ENCODE assay signal across 1 cellular context in genomic region chr9:133048595-133048994, GRCh38.
A peak's percentile ranks its signal among the peaks of the same experiment; 100 is the strongest.
TF ChIP-seq lines count a peak whose summit lies in the region.

No MANE protein-coding gene starts in this region.

TF ChIP-seq in K562, 482 proteins besides CTCF, POLR2A, EP300 and RAD21:
- TF ChIP-seq TOE1 (IDR thresholded peaks at IDR 0.05; ENCODE audit: borderline replicate concordance): no peak
- TF ChIP-seq TOE1 (CRISPR knock-in tag; IDR thresholded peaks at IDR 0.05; ENCODE audit: borderline replicate concordance, low read depth): no peak
- no peak for TF ChIP-seq GTF2B (IDR thresholded peaks at IDR 0.05; ENCODE audit: extremely low read depth, insufficient read length)
- no peak for TF ChIP-seq TSC22D4 (tag; IDR thresholded peaks at IDR 0.05)
- TF ChIP-seq TARDBP (IDR thresholded peaks at IDR 0.05): no peak
- no peak for TF ChIP-seq PHF20 (IDR thresholded peaks at IDR 0.05; ENCODE audit: partially characterized antibody)
- TF ChIP-seq, protein P1, sequence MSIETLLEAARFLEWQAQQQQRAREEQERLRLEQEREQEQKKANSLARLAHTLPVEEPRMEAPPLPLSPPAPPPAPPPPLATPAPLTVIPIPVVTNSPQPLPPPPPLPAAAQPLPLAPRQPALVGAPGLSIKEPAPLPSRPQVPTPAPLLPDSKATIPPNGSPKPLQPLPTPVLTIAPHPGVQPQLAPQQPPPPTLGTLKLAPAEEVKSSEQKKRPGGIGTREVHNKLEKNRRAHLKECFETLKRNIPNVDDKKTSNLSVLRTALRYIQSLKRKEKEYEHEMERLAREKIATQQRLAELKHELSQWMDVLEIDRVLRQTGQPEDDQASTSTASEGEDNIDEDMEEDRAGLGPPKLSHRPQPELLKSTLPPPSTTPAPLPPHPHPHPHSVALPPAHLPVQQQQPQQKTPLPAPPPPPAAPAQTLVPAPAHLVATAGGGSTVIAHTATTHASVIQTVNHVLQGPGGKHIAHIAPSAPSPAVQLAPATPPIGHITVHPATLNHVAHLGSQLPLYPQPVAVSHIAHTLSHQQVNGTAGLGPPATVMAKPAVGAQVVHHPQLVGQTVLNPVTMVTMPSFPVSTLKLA (conservative IDR thresholded peaks at IDR 0.05): no peak
- peak; percentile 57 for TF ChIP-seq TCF3 (CRISPR knock-in tag; IDR thresholded peaks at IDR 0.05)
- TF ChIP-seq GTF3C2 (IDR thresholded peaks at IDR 0.05; ENCODE audit: borderline replicate concordance, extremely low read depth, insufficient read length): no peak
- TF ChIP-seq SREBF2 (CRISPR knock-in tag; IDR thresholded peaks at IDR 0.05): no peak
- TF ChIP-seq VEZF1 (CRISPR knock-in tag; IDR thresholded peaks at IDR 0.05): peak; percentile 65
- no peak for TF ChIP-seq ZFP1 (CRISPR knock-in tag; IDR thresholded peaks at IDR 0.05)
- TF ChIP-seq RAD51 (IDR thresholded peaks at IDR 0.05; ENCODE audit: borderline replicate concordance, low read depth): no peak
- TF ChIP-seq, protein P2, sequence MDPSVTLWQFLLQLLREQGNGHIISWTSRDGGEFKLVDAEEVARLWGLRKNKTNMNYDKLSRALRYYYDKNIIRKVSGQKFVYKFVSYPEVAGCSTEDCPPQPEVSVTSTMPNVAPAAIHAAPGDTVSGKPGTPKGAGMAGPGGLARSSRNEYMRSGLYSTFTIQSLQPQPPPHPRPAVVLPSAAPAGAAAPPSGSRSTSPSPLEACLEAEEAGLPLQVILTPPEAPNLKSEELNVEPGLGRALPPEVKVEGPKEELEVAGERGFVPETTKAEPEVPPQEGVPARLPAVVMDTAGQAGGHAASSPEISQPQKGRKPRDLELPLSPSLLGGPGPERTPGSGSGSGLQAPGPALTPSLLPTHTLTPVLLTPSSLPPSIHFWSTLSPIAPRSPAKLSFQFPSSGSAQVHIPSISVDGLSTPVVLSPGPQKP (CRISPR knock-in tag; IDR thresholded peaks at IDR 0.05): no peak
- TF ChIP-seq TFAM (CRISPR knock-in tag; conservative IDR thresholded peaks at IDR 0.05): no peak
- TF ChIP-seq TAF7 (tag; IDR thresholded peaks at IDR 0.05): no peak
- no peak for TF ChIP-seq ZNF232 (CRISPR knock-in tag; IDR thresholded peaks at IDR 0.05)
- no peak for TF ChIP-seq ZNF239 (CRISPR knock-in tag; IDR thresholded peaks at IDR 0.05)
- TF ChIP-seq SAFB (IDR thresholded peaks at IDR 0.05; ENCODE audit: borderline replicate concordance, low read depth, low read length): no peak
- peak; percentile 29; the same call in 1 of the 2 replicates for TF ChIP-seq TAL1 (IDR thresholded peaks at IDR 0.05)
- TF ChIP-seq ZNF197 (CRISPR knock-in tag; IDR thresholded peaks at IDR 0.05; ENCODE audit: low read depth): no peak
- no peak for TF ChIP-seq ZFX (CRISPR knock-in tag; IDR thresholded peaks at IDR 0.05)
- peak; percentile 53; the same call in 1 of the 2 replicates for TF ChIP-seq ARID1B (IDR thresholded peaks at IDR 0.05)
- no peak for TF ChIP-seq HDAC6 (IDR thresholded peaks at IDR 0.05; ENCODE audit: low read depth, low read length)
- TF ChIP-seq ZNF124 (CRISPR knock-in tag; IDR thresholded peaks at IDR 0.05): no peak
- no peak for TF ChIP-seq RBM39 (optimal IDR thresholded peaks at IDR 0.05; ENCODE audit: low read depth, low read length)
- peak; percentile 50 for TF ChIP-seq CBFA2T3 (IDR thresholded peaks at IDR 0.05)
- no peak for TF ChIP-seq SNIP1 (IDR thresholded peaks at IDR 0.05; ENCODE audit: low read depth)
- TF ChIP-seq ZNF699 (CRISPR knock-in tag; IDR thresholded peaks at IDR 0.05; ENCODE audit: insufficient replicate concordance): no peak
- no peak for TF ChIP-seq ZNF347 (CRISPR knock-in tag; IDR thresholded peaks at IDR 0.05; ENCODE audit: low read depth)
- TF ChIP-seq ZNF408 (CRISPR knock-in tag; IDR thresholded peaks at IDR 0.05; ENCODE audit: low read depth): no peak
- TF ChIP-seq RBM14 (IDR thresholded peaks at IDR 0.05; ENCODE audit: borderline replicate concordance, insufficient read depth, low read depth, low read length): no peak
